9 cellular contexts compared by ENCODE assay signal in genomic region chr1:26363549-26364448, GRCh38. TPM values are rescaled to one million over a fixed set of nuclear protein-coding genes. Genes with fewer than 3 reads are reported as not detected.
DNase-seq lines count a peak whose midpoint lies in the region; ATAC-seq, FAIRE-seq and TF ChIP-seq lines count a peak whose summit lies in the region.
"Had no signal": no experiment of that assay in that cellular context is flagged by ENCODE, and none has a peak within 500 bp of the region (broad histone marks: within the 10 kb centered on the region; RNA-seq: fewer than 3 reads in every experiment).

No MANE protein-coding gene starts in this region.

- no peak overlapping the region for H3K9ac ChIP-seq in HepG2 (ENCODE audit: insufficient read depth, low read depth, low read length)

- no peak for DNase-seq in AG04449 (ENCODE audit: low read depth, low spot score)
- peak; percentile 90 for DNase-seq in GM19240 (ENCODE audit: insufficient read length, low spot score)
- DNase-seq in NCI-H345 treated with DMSO at 0.1 percent for 48 hours (lab: John Stamatoyannopoulos, UW; ENCODE audit: unreplicated experiment) = peak; percentile 5
- DNase-seq in activated CD4-positive, alpha-beta T cell treated with anti-CD3 and anti-CD28 coated beads for 48 hours = peak; percentile 91
- peak; percentile 78 for DNase-seq in choroid plexus epithelial cell (ENCODE audit: low read depth)
- peak; percentile 71 for DNase-seq in HepG2 (ENCODE audit: low spot score)
- peak; percentile 75 to 85 (median 78) for DNase-seq in stimulated activated CD4-positive, alpha-beta T cell treated with anti-CD3 and anti-CD28 coated beads, TNF-alpha, amount 100 ng/mL, for 48 hours (ENCODE audit: low read depth in 3 of 3)

- H3K4me1 ChIP-seq in HepG2 (ENCODE audit: insufficient read depth, low read length) = peaks cover 57% of the 10 kb centered on the region

- in situ Hi-C loops in HepG2 (cut with HindIII; ENCODE audit: extremely low pct_ligation_motif_present, low pct_unique_long_range_greater_than_20kb) = loop anchor here (5.0 kb wide), 2 partner anchors 41 to 76 kb away; no protein-coding TSS in a partner anchor

- peak; percentile 96 for TF ChIP-seq RAD21 in HepG2 (CRISPR knock-in tag; IDR thresholded peaks at IDR 0.05)

- no peak overlapping the region for H3K27ac ChIP-seq in HepG2 (ENCODE audit: extremely low read length, insufficient read depth, low read length)

- ATAC-seq in HepG2 = peak; percentile 77
- ATAC-seq in GM18907 (IDR thresholded peaks at IDR 0.05; ENCODE audit: unreplicated experiment) = no peak

- WGBS in HepG2 (ENCODE audit: low lambda C conversion rate) = 20% methylated on average over 19 of the region's 26 CpGs

- POLR2A ChIA-PET in AG04449 (lab: Yijun Ruan, JAX) (no interaction called here), HepG2 (lab: Yijun Ruan, JAX) (interaction anchor here (1.2 to 1.4 kb wide), 3 partner anchors 11 to 78 kb away, joined by 3 to 11 read pairs (median 4); no protein-coding TSS in a partner anchor)

- H3K4me3 ChIP-seq in AG04449 (ENCODE audit: low read depth, low read length) = no peak overlapping the region
- no peak overlapping the region for H3K4me3 ChIP-seq in choroid plexus epithelial cell (ENCODE audit: low read depth, low read length)
- 0 out of 6 replicates have a peak overlapping the region, but pooled peaks of 1 of the 3 experiments have one; percentile 18 for H3K4me3 ChIP-seq in HepG2 (replicated peaks in 1 of 3; ENCODE audit: insufficient read depth in 1 of 3, low read depth in 2 of 3, low read length in 3 of 3)

- peak overlapping the region; percentile 52 for H3K4me2 ChIP-seq in HepG2 (ENCODE audit: low read depth, low read length)

- H3K79me2 ChIP-seq in HepG2 (ENCODE audit: insufficient read depth, low read length) = no peaks in the 10 kb centered on the region

- H3K27me3 ChIP-seq in HepG2 (ENCODE audit: control insufficient read depth in 1 of 2, insufficient read depth in 2 of 2, low read length in 2 of 2) = peaks cover 0 to 1% of the 10 kb centered on the region in 2 experiments; a peak in 2 of 5 replicates

- CTCF ChIA-PET in AG04449 (lab: Yijun Ruan, JAX) = interaction anchor here (0.6 to 7.0 kb wide), 57 partner anchors 10 to 320 kb away, joined by 3 to 203 read pairs (median 5); partner anchors contain the start of genes CD52, CEP85, CRYBG2 and DHDDS
- CTCF ChIA-PET in HepG2 (lab: Yijun Ruan, JAX; ENCODE audit: low intra/inter-chr PET ratio, low total read pairs) = interaction anchor here (1.0 to 4.0 kb wide), 7 partner anchors 28 to 175 kb away, joined by 3 to 51 read pairs (median 11); no protein-coding TSS in a partner anchor

- no peaks in the 10 kb centered on the region; a peak in 1 of 5 replicates for H3K36me3 ChIP-seq in HepG2 (replicated peaks in 1 of 2; ENCODE audit: control insufficient read depth in 1 of 2, insufficient read depth in 2 of 2, low read length in 2 of 2)

- H4K20me1 ChIP-seq in HepG2 (ENCODE audit: insufficient read depth, low read length) = no peaks in the 10 kb centered on the region

- H2AFZ ChIP-seq in HepG2 (ENCODE audit: low read length) = peak overlapping the region; percentile 55

- peak; percentile 90 for FAIRE-seq in HepG2 (lab: Jason Lieb, UNC)

- TF ChIP-seq EP300 in HepG2 (IDR thresholded peaks at IDR 0.05; ENCODE audit: low read depth in 2 of 2, low read length in 2 of 2) (no peak), HepG2 (CRISPR knock-in tag; IDR thresholded peaks at IDR 0.05; ENCODE audit: borderline replicate concordance) (no peak)

- BruUV-seq in HepG2 (replicated peaks; lab: Mats Ljungman, UMichigan) = no TSS peak

- peak; percentile 92 for TF ChIP-seq CTCF in AG04449 (IDR thresholded peaks at IDR 0.05; ENCODE audit: insufficient read depth, low read length, missing control alignments)
- peak; percentile 98 for TF ChIP-seq CTCF in choroid plexus epithelial cell (conservative IDR thresholded peaks at IDR 0.05; ENCODE audit: low read depth, low read length)
- TF ChIP-seq CTCF in HepG2 (CRISPR knock-in tag; IDR thresholded peaks at IDR 0.05) = peak; percentile 95

- intact Hi-C loops in HepG2 (cut with micrococcal nuclease; ENCODE audit: unreplicated experiment) = loop anchor here (1.0 to 2.0 kb wide), 2 partner anchors 43 to 78 kb away; no protein-coding TSS in a partner anchor

- H3K9me3 ChIP-seq in HepG2 (ENCODE audit: low read length) = no peaks in the 10 kb centered on the region

- no peak for TF ChIP-seq POLR2A in HepG2 (IDR thresholded peaks at IDR 0.05; ENCODE audit: insufficient read depth in 1 of 2, low read depth in 2 of 2, low read length in 2 of 2)

RNA-seq across cellular contexts. Expression of gene ZNF683, which starts 8.8 kb away (rescaled TPM):
- not detected in 2 replicates for total RNA-seq in HepG2 (2016; rRNA removed; fragmentation: Illumina TruSeq; extraction: Trizol)
- not detected in 2 replicates for total RNA-seq in HepG2 (2016; cell fraction: cytosol; rRNA removed; fragmentation: Illumina TruSeq; extraction: Trizol; ENCODE audit: low read depth)
- total RNA-seq in HepG2 (2016; cell fraction: insoluble cytoplasmic fraction; rRNA removed; fragmentation: Illumina TruSeq; extraction: Trizol) = not detected in 2 replicates
- not detected in 2 replicates for total RNA-seq in HepG2 (2016; cell fraction: membrane; rRNA removed; fragmentation: Illumina TruSeq; extraction: Trizol)
- total RNA-seq in HepG2 (2016; cell fraction: nucleus; rRNA removed; fragmentation: Illumina TruSeq; extraction: Trizol) = not detected in 2 replicates
- polyA plus RNA-seq in HepG2 (2011; rRNA removed) = not detected in 2 replicates
- not detected in 2 replicates for polyA plus RNA-seq in HepG2 (2011; cell fraction: cytosol; rRNA removed)
- not detected in 2 replicates for polyA plus RNA-seq in HepG2 (2011; cell fraction: nucleus; rRNA removed)
- polyA plus RNA-seq in HepG2 (2012) = not detected in 2 replicates
- not detected in 2 replicates for polyA plus RNA-seq in HepG2 (2016; cell fraction: cytosol; fragmentation: Illumina TruSeq; extraction: Trizol; ENCODE audit: low read depth)
- polyA plus RNA-seq in HepG2 (2016; cell fraction: insoluble cytoplasmic fraction; fragmentation: Illumina TruSeq; extraction: Trizol; ENCODE audit: low read depth) = not detected in 2 replicates
- not detected in 2 replicates for polyA plus RNA-seq in HepG2 (2016; cell fraction: membrane; fragmentation: Illumina TruSeq; extraction: Trizol; ENCODE audit: low read depth)
- not detected in 2 replicates for polyA plus RNA-seq in HepG2 (2016; cell fraction: nucleus; fragmentation: Illumina TruSeq; extraction: Trizol; ENCODE audit: insufficient read depth, low read depth)
- not detected in 2 replicates for polyA minus RNA-seq in HepG2 (2011; rRNA and poly(A)+ RNA removed; ENCODE audit: low replicate concordance)
- polyA minus RNA-seq in HepG2 (2011; cell fraction: cytosol; rRNA and poly(A)+ RNA removed) = not detected in 2 replicates
- not detected in 2 replicates for polyA minus RNA-seq in HepG2 (2011; cell fraction: nucleus; rRNA and poly(A)+ RNA removed)
- total RNA-seq: temporal lobe had no signal

RNA-seq across cellular contexts. Expression of gene CRYBG2, which starts 9.9 kb away (rescaled TPM):
- 0.39 and 1.3 TPM in 2 replicates for total RNA-seq in HepG2 (2016; rRNA removed; fragmentation: Illumina TruSeq; extraction: Trizol)
- 0.18 TPM in 1 of 2 replicates, not detected in the other for total RNA-seq in HepG2 (2016; cell fraction: cytosol; rRNA removed; fragmentation: Illumina TruSeq; extraction: Trizol; ENCODE audit: low read depth)
- total RNA-seq in HepG2 (2016; cell fraction: insoluble cytoplasmic fraction; rRNA removed; fragmentation: Illumina TruSeq; extraction: Trizol) = 0.86 and 1.1 TPM in 2 replicates
- 0.48 and 0.87 TPM in 2 replicates for total RNA-seq in HepG2 (2016; cell fraction: membrane; rRNA removed; fragmentation: Illumina TruSeq; extraction: Trizol)
- total RNA-seq in HepG2 (2016; cell fraction: nucleus; rRNA removed; fragmentation: Illumina TruSeq; extraction: Trizol) = 2.3 TPM in 2 replicates
- 2.9 and 4.7 TPM in 2 replicates for polyA plus RNA-seq in HepG2 (2011; rRNA removed)
- 2.0 and 2.5 TPM in 2 replicates for polyA plus RNA-seq in HepG2 (2011; cell fraction: cytosol; rRNA removed)
- polyA plus RNA-seq in HepG2 (2011; cell fraction: nucleus; rRNA removed) = 16.5 and 19.4 TPM in 2 replicates
- polyA plus RNA-seq in HepG2 (2012) = 2.7 and 3.8 TPM in 2 replicates
- polyA plus RNA-seq in HepG2 (2016; cell fraction: cytosol; fragmentation: Illumina TruSeq; extraction: Trizol; ENCODE audit: low read depth) = 0.12 and 0.98 TPM in 2 replicates
- polyA plus RNA-seq in HepG2 (2016; cell fraction: insoluble cytoplasmic fraction; fragmentation: Illumina TruSeq; extraction: Trizol; ENCODE audit: low read depth) = 1.7 and 1.8 TPM in 2 replicates
- 0.48 and 0.79 TPM in 2 replicates for polyA plus RNA-seq in HepG2 (2016; cell fraction: membrane; fragmentation: Illumina TruSeq; extraction: Trizol; ENCODE audit: low read depth)
- polyA plus RNA-seq in HepG2 (2016; cell fraction: nucleus; fragmentation: Illumina TruSeq; extraction: Trizol; ENCODE audit: insufficient read depth, low read depth) = 3.4 and 8.9 TPM in 2 replicates
- polyA minus RNA-seq in HepG2 (2011; rRNA and poly(A)+ RNA removed; ENCODE audit: low replicate concordance) = 3.5 and 7.2 TPM in 2 replicates
- polyA minus RNA-seq in HepG2 (2011; cell fraction: cytosol; rRNA and poly(A)+ RNA removed) = 3.4 and 5.1 TPM in 2 replicates
- polyA minus RNA-seq in HepG2 (2011; cell fraction: nucleus; rRNA and poly(A)+ RNA removed) = 7.6 and 9.4 TPM in 2 replicates

RNA-seq across cellular contexts. Expression of gene CD52, which starts 46.0 kb away (rescaled TPM):
- total RNA-seq in HepG2 (2016; rRNA removed; fragmentation: Illumina TruSeq; extraction: Trizol) = not detected in 2 replicates
- not detected in 2 replicates for total RNA-seq in HepG2 (2016; cell fraction: cytosol; rRNA removed; fragmentation: Illumina TruSeq; extraction: Trizol; ENCODE audit: low read depth)
- not detected in 2 replicates for total RNA-seq in HepG2 (2016; cell fraction: insoluble cytoplasmic fraction; rRNA removed; fragmentation: Illumina TruSeq; extraction: Trizol)
- not detected in 2 replicates for total RNA-seq in HepG2 (2016; cell fraction: membrane; rRNA removed; fragmentation: Illumina TruSeq; extraction: Trizol)
- total RNA-seq in HepG2 (2016; cell fraction: nucleus; rRNA removed; fragmentation: Illumina TruSeq; extraction: Trizol) = not detected in 2 replicates
- 0.32 and 0.93 TPM in 2 replicates for polyA plus RNA-seq in HepG2 (2011; rRNA removed)
- polyA plus RNA-seq in HepG2 (2011; cell fraction: cytosol; rRNA removed) = 0.81 TPM in 2 replicates
- polyA plus RNA-seq in HepG2 (2011; cell fraction: nucleus; rRNA removed) = not detected in 2 replicates
- polyA plus RNA-seq in HepG2 (2012) = not detected in 2 replicates
- polyA plus RNA-seq in HepG2 (2016; cell fraction: cytosol; fragmentation: Illumina TruSeq; extraction: Trizol; ENCODE audit: low read depth) = not detected in 2 replicates
- polyA plus RNA-seq in HepG2 (2016; cell fraction: insoluble cytoplasmic fraction; fragmentation: Illumina TruSeq; extraction: Trizol; ENCODE audit: low read depth) = not detected in 2 replicates
- polyA plus RNA-seq in HepG2 (2016; cell fraction: membrane; fragmentation: Illumina TruSeq; extraction: Trizol; ENCODE audit: low read depth) = not detected in 2 replicates
- polyA plus RNA-seq in HepG2 (2016; cell fraction: nucleus; fragmentation: Illumina TruSeq; extraction: Trizol; ENCODE audit: insufficient read depth, low read depth) = not detected in 2 replicates
- polyA minus RNA-seq in HepG2 (2011; rRNA and poly(A)+ RNA removed; ENCODE audit: low replicate concordance) = 0.44 and 1.2 TPM in 2 replicates
- polyA minus RNA-seq in HepG2 (2011; cell fraction: cytosol; rRNA and poly(A)+ RNA removed) = not detected in 2 replicates
- polyA minus RNA-seq in HepG2 (2011; cell fraction: nucleus; rRNA and poly(A)+ RNA removed) = not detected in 2 replicates
- total RNA-seq: temporal lobe had no signal

RNA-seq across cellular contexts. Expression of gene LIN28A, which starts 46.8 kb away (rescaled TPM):
- total RNA-seq in HepG2 (2016; rRNA removed; fragmentation: Illumina TruSeq; extraction: Trizol) = 0.04 TPM in 1 of 2 replicates, not detected in the other
- total RNA-seq in HepG2 (2016; cell fraction: cytosol; rRNA removed; fragmentation: Illumina TruSeq; extraction: Trizol; ENCODE audit: low read depth) = not detected in 2 replicates
- 0.02 TPM in 1 of 2 replicates, not detected in the other for total RNA-seq in HepG2 (2016; cell fraction: insoluble cytoplasmic fraction; rRNA removed; fragmentation: Illumina TruSeq; extraction: Trizol)
- not detected in 2 replicates for total RNA-seq in HepG2 (2016; cell fraction: membrane; rRNA removed; fragmentation: Illumina TruSeq; extraction: Trizol)
- total RNA-seq in HepG2 (2016; cell fraction: nucleus; rRNA removed; fragmentation: Illumina TruSeq; extraction: Trizol) = not detected in 2 replicates
- 0.01 TPM in 1 of 2 replicates, not detected in the other for polyA plus RNA-seq in HepG2 (2011; rRNA removed)
- polyA plus RNA-seq in HepG2 (2011; cell fraction: cytosol; rRNA removed) = 0.01 TPM in 1 of 2 replicates, not detected in the other
- 0.05 and 0.07 TPM in 2 replicates for polyA plus RNA-seq in HepG2 (2011; cell fraction: nucleus; rRNA removed)
- polyA plus RNA-seq in HepG2 (2012) = 0.05 TPM in 1 of 2 replicates, not detected in the other
- polyA plus RNA-seq in HepG2 (2016; cell fraction: cytosol; fragmentation: Illumina TruSeq; extraction: Trizol; ENCODE audit: low read depth) = not detected in 2 replicates
- not detected in 2 replicates for polyA plus RNA-seq in HepG2 (2016; cell fraction: insoluble cytoplasmic fraction; fragmentation: Illumina TruSeq; extraction: Trizol; ENCODE audit: low read depth)
- polyA plus RNA-seq in HepG2 (2016; cell fraction: membrane; fragmentation: Illumina TruSeq; extraction: Trizol; ENCODE audit: low read depth) = not detected in 2 replicates
- polyA plus RNA-seq in HepG2 (2016; cell fraction: nucleus; fragmentation: Illumina TruSeq; extraction: Trizol; ENCODE audit: insufficient read depth, low read depth) = not detected in 2 replicates
- polyA minus RNA-seq in HepG2 (2011; rRNA and poly(A)+ RNA removed; ENCODE audit: low replicate concordance) = 0.04 TPM in 1 of 2 replicates, not detected in the other
- polyA minus RNA-seq in HepG2 (2011; cell fraction: cytosol; rRNA and poly(A)+ RNA removed) = not detected in 2 replicates
- polyA minus RNA-seq in HepG2 (2011; cell fraction: nucleus; rRNA and poly(A)+ RNA removed) = not detected in 2 replicates
- total RNA-seq: temporal lobe had no signal

RNA-seq across cellular contexts. Expression of gene UBXN11, which starts 57.4 kb away (rescaled TPM):
- 3.2 and 9.3 TPM in 2 replicates for total RNA-seq in HepG2 (2016; rRNA removed; fragmentation: Illumina TruSeq; extraction: Trizol)
- total RNA-seq in HepG2 (2016; cell fraction: cytosol; rRNA removed; fragmentation: Illumina TruSeq; extraction: Trizol; ENCODE audit: low read depth) = 4.9 and 5.3 TPM in 2 replicates
- total RNA-seq in HepG2 (2016; cell fraction: insoluble cytoplasmic fraction; rRNA removed; fragmentation: Illumina TruSeq; extraction: Trizol) = 3.0 and 8.5 TPM in 2 replicates
- 4.4 and 5.7 TPM in 2 replicates for total RNA-seq in HepG2 (2016; cell fraction: membrane; rRNA removed; fragmentation: Illumina TruSeq; extraction: Trizol)
- total RNA-seq in HepG2 (2016; cell fraction: nucleus; rRNA removed; fragmentation: Illumina TruSeq; extraction: Trizol) = 15.9 and 19.3 TPM in 2 replicates
- 10.3 and 10.4 TPM in 2 replicates for polyA plus RNA-seq in HepG2 (2011; rRNA removed)
- 3.0 and 5.8 TPM in 2 replicates for polyA plus RNA-seq in HepG2 (2011; cell fraction: cytosol; rRNA removed)
- 81.6 and 111 TPM in 2 replicates for polyA plus RNA-seq in HepG2 (2011; cell fraction: nucleus; rRNA removed)
- 4.8 and 5.2 TPM in 2 replicates for polyA plus RNA-seq in HepG2 (2012)
- polyA plus RNA-seq in HepG2 (2016; cell fraction: cytosol; fragmentation: Illumina TruSeq; extraction: Trizol; ENCODE audit: low read depth) = 7.2 and 9.0 TPM in 2 replicates
- polyA plus RNA-seq in HepG2 (2016; cell fraction: insoluble cytoplasmic fraction; fragmentation: Illumina TruSeq; extraction: Trizol; ENCODE audit: low read depth) = 6.4 and 8.0 TPM in 2 replicates
- polyA plus RNA-seq in HepG2 (2016; cell fraction: membrane; fragmentation: Illumina TruSeq; extraction: Trizol; ENCODE audit: low read depth) = 8.8 and 9.0 TPM in 2 replicates
- 64.2 and 68.2 TPM in 2 replicates for polyA plus RNA-seq in HepG2 (2016; cell fraction: nucleus; fragmentation: Illumina TruSeq; extraction: Trizol; ENCODE audit: insufficient read depth, low read depth)
- 4.3 and 43.2 TPM in 2 replicates for polyA minus RNA-seq in HepG2 (2011; rRNA and poly(A)+ RNA removed; ENCODE audit: low replicate concordance)
- polyA minus RNA-seq in HepG2 (2011; cell fraction: cytosol; rRNA and poly(A)+ RNA removed) = 1.2 and 2.0 TPM in 2 replicates
- polyA minus RNA-seq in HepG2 (2011; cell fraction: nucleus; rRNA and poly(A)+ RNA removed) = 8.6 and 11.5 TPM in 2 replicates
